Comparison of ENCODE assay signal across 1 cellular context in the genomic region with DNA sequence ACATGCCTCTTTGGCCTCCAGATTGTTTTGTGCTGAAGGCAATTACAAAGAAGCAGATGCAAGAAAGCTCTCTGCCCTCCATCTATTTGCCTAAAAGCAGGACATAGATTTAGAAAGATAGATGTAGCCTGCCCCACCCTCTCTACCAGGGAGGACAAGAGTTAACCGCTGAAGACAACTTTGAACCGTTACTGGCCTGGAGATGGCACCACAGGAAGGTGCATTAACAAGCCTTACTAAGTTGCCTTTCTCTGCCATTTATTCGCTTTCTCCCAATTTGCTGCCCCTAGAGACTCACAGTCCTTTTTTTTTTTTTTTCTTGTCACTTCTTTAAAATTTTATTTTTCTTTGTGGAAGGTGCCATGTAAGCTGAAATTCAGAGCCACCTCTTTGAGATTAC.
TF ChIP-seq lines count a peak whose summit lies in the region.

No MANE protein-coding gene starts in this region.

TF ChIP-seq in A549, 52 proteins besides CTCF, POLR2A, EP300 and RAD21:
- TF ChIP-seq BHLHE40 (IDR thresholded peaks at IDR 0.05; ENCODE audit: low read depth, low read length) (no peak), FOXS1 (CRISPR knock-in tag; IDR thresholded peaks at IDR 0.05) (no peak), JUN (IDR thresholded peaks at IDR 0.05) (no peak), HDAC2 (IDR thresholded peaks at IDR 0.05) (no peak), CEBPB (IDR thresholded peaks at IDR 0.05) (no peak), ZNF302 (CRISPR knock-in tag; IDR thresholded peaks at IDR 0.05) (no peak), RFX5 (IDR thresholded peaks at IDR 0.05) (no peak), NPAS2 (CRISPR knock-in tag; IDR thresholded peaks at IDR 0.05; ENCODE audit: borderline replicate concordance) (no peak), CHD4 (IDR thresholded peaks at IDR 0.05; ENCODE audit: borderline replicate concordance) (no peak), RCOR1 (IDR thresholded peaks at IDR 0.05; ENCODE audit: low read depth, low read length) (no peak), HOXB13 (CRISPR knock-in tag; IDR thresholded peaks at IDR 0.05; ENCODE audit: low read depth) (no peak), HOXB5 (CRISPR knock-in tag; IDR thresholded peaks at IDR 0.05) (no peak), MAZ (IDR thresholded peaks at IDR 0.05; ENCODE audit: borderline replicate concordance, low read depth, low read length) (no peak), ESRRA (IDR thresholded peaks at IDR 0.05; ENCODE audit: borderline replicate concordance, low read length) (no peak), CBX2 (IDR thresholded peaks at IDR 0.05; ENCODE audit: borderline replicate concordance, low read depth) (no peak), PHF8 (IDR thresholded peaks at IDR 0.05; ENCODE audit: borderline replicate concordance, low read depth) (no peak)
- TF ChIP-seq, protein P1, sequence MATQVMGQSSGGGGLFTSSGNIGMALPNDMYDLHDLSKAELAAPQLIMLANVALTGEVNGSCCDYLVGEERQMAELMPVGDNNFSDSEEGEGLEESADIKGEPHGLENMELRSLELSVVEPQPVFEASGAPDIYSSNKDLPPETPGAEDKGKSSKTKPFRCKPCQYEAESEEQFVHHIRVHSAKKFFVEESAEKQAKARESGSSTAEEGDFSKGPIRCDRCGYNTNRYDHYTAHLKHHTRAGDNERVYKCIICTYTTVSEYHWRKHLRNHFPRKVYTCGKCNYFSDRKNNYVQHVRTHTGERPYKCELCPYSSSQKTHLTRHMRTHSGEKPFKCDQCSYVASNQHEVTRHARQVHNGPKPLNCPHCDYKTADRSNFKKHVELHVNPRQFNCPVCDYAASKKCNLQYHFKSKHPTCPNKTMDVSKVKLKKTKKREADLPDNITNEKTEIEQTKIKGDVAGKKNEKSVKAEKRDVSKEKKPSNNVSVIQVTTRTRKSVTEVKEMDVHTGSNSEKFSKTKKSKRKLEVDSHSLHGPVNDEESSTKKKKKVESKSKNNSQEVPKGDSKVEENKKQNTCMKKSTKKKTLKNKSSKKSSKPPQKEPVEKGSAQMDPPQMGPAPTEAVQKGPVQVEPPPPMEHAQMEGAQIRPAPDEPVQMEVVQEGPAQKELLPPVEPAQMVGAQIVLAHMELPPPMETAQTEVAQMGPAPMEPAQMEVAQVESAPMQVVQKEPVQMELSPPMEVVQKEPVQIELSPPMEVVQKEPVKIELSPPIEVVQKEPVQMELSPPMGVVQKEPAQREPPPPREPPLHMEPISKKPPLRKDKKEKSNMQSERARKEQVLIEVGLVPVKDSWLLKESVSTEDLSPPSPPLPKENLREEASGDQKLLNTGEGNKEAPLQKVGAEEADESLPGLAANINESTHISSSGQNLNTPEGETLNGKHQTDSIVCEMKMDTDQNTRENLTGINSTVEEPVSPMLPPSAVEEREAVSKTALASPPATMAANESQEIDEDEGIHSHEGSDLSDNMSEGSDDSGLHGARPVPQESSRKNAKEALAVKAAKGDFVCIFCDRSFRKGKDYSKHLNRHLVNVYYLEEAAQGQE (IDR thresholded peaks at IDR 0.05) = no peak
- TF ChIP-seq, protein P2, sequence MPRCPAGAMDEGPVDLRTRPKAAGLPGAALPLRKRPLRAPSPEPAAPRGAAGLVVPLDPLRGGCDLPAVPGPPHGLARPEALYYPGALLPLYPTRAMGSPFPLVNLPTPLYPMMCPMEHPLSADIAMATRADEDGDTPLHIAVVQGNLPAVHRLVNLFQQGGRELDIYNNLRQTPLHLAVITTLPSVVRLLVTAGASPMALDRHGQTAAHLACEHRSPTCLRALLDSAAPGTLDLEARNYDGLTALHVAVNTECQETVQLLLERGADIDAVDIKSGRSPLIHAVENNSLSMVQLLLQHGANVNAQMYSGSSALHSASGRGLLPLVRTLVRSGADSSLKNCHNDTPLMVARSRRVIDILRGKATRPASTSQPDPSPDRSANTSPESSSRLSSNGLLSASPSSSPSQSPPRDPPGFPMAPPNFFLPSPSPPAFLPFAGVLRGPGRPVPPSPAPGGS (IDR thresholded peaks at IDR 0.05) = no peak
